Comparison of ENCODE assay signal across 19 cellular contexts in the genomic region with DNA sequence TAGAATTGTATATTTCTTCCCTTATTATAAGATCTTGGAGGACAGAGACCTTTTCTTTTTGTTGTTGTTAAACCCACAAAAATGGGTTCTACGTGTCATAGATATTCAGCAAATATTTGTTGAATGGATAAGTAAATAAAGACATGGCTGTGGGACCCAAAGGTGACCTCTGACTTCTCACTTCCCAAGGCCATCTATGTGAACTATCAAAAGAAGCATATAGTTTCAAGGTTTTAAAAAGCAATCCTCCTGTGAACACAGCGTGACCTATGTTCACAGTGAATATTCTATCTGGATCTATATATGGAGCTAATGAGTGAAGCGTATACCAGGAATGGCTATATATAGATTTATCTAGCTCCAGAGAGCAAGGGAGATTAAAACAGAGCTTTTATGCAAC.
DNase-seq lines count a peak whose midpoint lies in the region; ATAC-seq and TF ChIP-seq lines count a peak whose summit lies in the region.
"Had no signal": no experiment of that assay in that cellular context is flagged by ENCODE, and none has a peak within 500 bp of the region (broad histone marks: within the 10 kb centered on the region; RNA-seq: fewer than 3 reads in every experiment).

No MANE protein-coding gene starts in this region.

- 86% methylated on average over 3 of the region's 3 CpGs for WGBS in SK-N-SH (ENCODE audit: low lambda C conversion rate)

- H3K9me3 ChIP-seq in SK-N-SH = no peaks in the 10 kb centered on the region
- H3K9me3 ChIP-seq in Loucy (ENCODE audit: insufficient read depth, low read depth, low read length) = no peaks in the 10 kb centered on the region
- no peaks in the 10 kb centered on the region for H3K9me3 ChIP-seq in PC-9 (ENCODE audit: insufficient read depth, low read depth)
- H3K9me3 ChIP-seq: BLaER1, Caco-2 had no signal

- H4K20me1 ChIP-seq in SK-N-SH (ENCODE audit: insufficient read depth) (no peaks in the 10 kb centered on the region), Loucy (ENCODE audit: insufficient read depth, low read length, poor library complexity, severe bottlenecking) (no peaks in the 10 kb centered on the region), PC-9 (ENCODE audit: insufficient read depth) (no peaks in the 10 kb centered on the region)
- H4K20me1 ChIP-seq: BLaER1 had no signal

- H3K4me3 ChIP-seq in SK-N-SH (ENCODE audit: low read depth in 2 of 2, low read length in 1 of 2) (no peak overlapping the region), Loucy (ENCODE audit: low read length, poor library complexity, severe bottlenecking) (no peak overlapping the region), PC-9 (no peak overlapping the region)
- H3K4me3 ChIP-seq: BLaER1, GM23248 had no signal

- H3K9me2 ChIP-seq in SK-N-SH = no peaks in the 10 kb centered on the region
- no peaks in the 10 kb centered on the region for H3K9me2 ChIP-seq in Loucy (replicated peaks; ENCODE audit: low read depth, low read length)
- H3K9me2 ChIP-seq in PC-9 (ENCODE audit: insufficient read depth) = no peaks in the 10 kb centered on the region

- no TSS peak for BruUV-seq in PC-9 (replicated peaks; lab: Mats Ljungman, UMichigan)

- no peak for ATAC-seq in SK-N-SH treated with all-trans-retinoic acid at 6 μM for 48 hours
- peak; percentile 48 for ATAC-seq in left ventricle myocardium superior
- ATAC-seq in Right ventricle myocardium inferior = no peak
- ATAC-seq: CD8-positive, alpha-beta T cell; HCT116 had no signal

- H3K9ac ChIP-seq in SK-N-SH = no peak overlapping the region
- H3K9ac ChIP-seq in Loucy (ENCODE audit: low read depth, low read length, poor library complexity, severe bottlenecking) = no peak overlapping the region
- H3K9ac ChIP-seq: BLaER1, GM23248 had no signal

- H3K4me1 ChIP-seq in SK-N-SH (ENCODE audit: control insufficient read depth in 1 of 2, insufficient read depth in 2 of 2, low read depth in 1 of 2, low read length in 1 of 2) (peaks cover 13 to 14% of the 10 kb centered on the region in 2 experiments; a peak in 3 of 4 replicates), Loucy (ENCODE audit: insufficient read depth, low read length, poor library complexity, severe bottlenecking) (peaks cover 14% of the 10 kb centered on the region), PC-9 (replicated peaks; ENCODE audit: insufficient read depth) (no peaks in the 10 kb centered on the region)
- H3K4me1 ChIP-seq: BLaER1, Caco-2 had no signal

- H3K27ac ChIP-seq in SK-N-SH (ENCODE audit: low read depth in 2 of 2, low read length in 1 of 2) (no peak overlapping the region), PC-9 (no peak overlapping the region)
- H3K27ac ChIP-seq: 22Rv1, BLaER1, C4-2B, GM23248 had no signal

- TF ChIP-seq RAD21 in SK-N-SH (IDR thresholded peaks at IDR 0.05; ENCODE audit: low read length) = no peak

- peak overlapping the region; percentile 15; the same call in 1 of the 2 replicates for H2AFZ ChIP-seq in SK-N-SH (ENCODE audit: low read depth)
- H2AFZ ChIP-seq in Loucy (ENCODE audit: low read length) = no peak overlapping the region
- no peak overlapping the region for H2AFZ ChIP-seq in PC-9
- H2AFZ ChIP-seq: GM23248 had no signal

- no peaks in the 10 kb centered on the region for H3K79me2 ChIP-seq in SK-N-SH (ENCODE audit: insufficient read depth)
- no peaks in the 10 kb centered on the region for H3K79me2 ChIP-seq in Loucy (ENCODE audit: insufficient read depth, low read length)
- H3K79me2 ChIP-seq in PC-9 (ENCODE audit: low read depth) = no peaks in the 10 kb centered on the region

- CTCF ChIA-PET in SK-N-SH (lab: Yijun Ruan, JAX) = interaction anchor here (0.5 kb wide), 1 partner anchor 391 kb away, joined by 3 read pairs; no protein-coding TSS in a partner anchor
- CTCF ChIA-PET in PC-9 (lab: Charles Lee) = no interaction called here

- H3K27me3 ChIP-seq in SK-N-SH (ENCODE audit: insufficient read depth) (no peaks in the 10 kb centered on the region), Loucy (ENCODE audit: insufficient read depth, low read length, poor library complexity, severe bottlenecking) (no peaks in the 10 kb centered on the region), PC-9 (ENCODE audit: insufficient read depth, low read depth) (no peaks in the 10 kb centered on the region; the same call in 1 of the 2 replicates)
- H3K27me3 ChIP-seq: BLaER1 had no signal

- POLR2A ChIA-PET in SK-N-SH (lab: Yijun Ruan, JAX) = no interaction called here
- POLR2A ChIA-PET in PC-9 (lab: Charles Lee; ENCODE audit: unreplicated experiment) = no interaction called here

- H3K4me2 ChIP-seq in SK-N-SH (no peak overlapping the region), Loucy (ENCODE audit: low read depth, low read length, poor library complexity, severe bottlenecking) (peak overlapping the region; percentile 36), PC-9 (no peak overlapping the region)
- H3K4me2 ChIP-seq: BLaER1 had no signal

- no peak for TF ChIP-seq CTCF in SK-N-SH (IDR thresholded peaks at IDR 0.05)
- TF ChIP-seq CTCF in Loucy (conservative IDR thresholded peaks at IDR 0.05; ENCODE audit: low read length) = no peak
- TF ChIP-seq CTCF in PC-9 (conservative IDR thresholded peaks at IDR 0.05) = no peak

- intact Hi-C loops in left ventricle myocardium superior (cut with micrococcal nuclease) (no loop called here), Right ventricle myocardium inferior (cut with DNase I) (no loop called here), PC-9 (cut with micrococcal nuclease; ENCODE audit: unreplicated experiment) (no loop called here)

- DNase-seq in SK-N-SH (no peak), left ventricle myocardium superior (no peak), Right ventricle myocardium inferior (ENCODE audit: missing footprints) (no peak), PC-9 (no peak), DMS 273 (lab: John Stamatoyannopoulos, UW; ENCODE audit: unreplicated experiment) (no peak), T-helper 1 cell (no peak)
- DNase-seq: Caco-2; CD4-positive, CD25-positive, alpha-beta regulatory T cell; CD8-positive, alpha-beta T cell; DMS 273 treated with DMSO at 0.1 percent for 48 hours; DND-41; GM23248; H9 had no signal

- H3F3A ChIP-seq in SK-N-SH (replicated peaks; ENCODE audit: insufficient read depth) = no peaks in the 10 kb centered on the region
- H3F3A ChIP-seq in Loucy (ENCODE audit: low read depth) = no peaks in the 10 kb centered on the region
- H3F3A ChIP-seq in PC-9 (ENCODE audit: insufficient read depth, low read depth) = no peaks in the 10 kb centered on the region

- no peak for TF ChIP-seq EP300 in SK-N-SH (IDR thresholded peaks at IDR 0.05; ENCODE audit: borderline replicate concordance in 1 of 2, low read depth in 1 of 2, low read length in 1 of 2)

- no peaks in the 10 kb centered on the region for H3K36me3 ChIP-seq in SK-N-SH (replicated peaks in 1 of 2; ENCODE audit: control insufficient read depth in 1 of 2, insufficient read depth in 2 of 2, low read length in 1 of 2)
- no peaks in the 10 kb centered on the region for H3K36me3 ChIP-seq in Loucy (ENCODE audit: insufficient read depth, low read length)
- no peaks in the 10 kb centered on the region for H3K36me3 ChIP-seq in PC-9 (ENCODE audit: low read depth)
- H3K36me3 ChIP-seq: BLaER1 had no signal

TF ChIP-seq in SK-N-SH, 30 proteins besides CTCF, POLR2A, EP300 and RAD21 (continues in another document):
- no peak for TF ChIP-seq REST (IDR thresholded peaks at IDR 0.05; ENCODE audit: low read depth, low read length)

TF ChIP-seq in SK-N-SH treated with all-trans-retinoic acid at 6 μM for 48 hours, 23 proteins besides CTCF, POLR2A, EP300 and RAD21:
- no peak for TF ChIP-seq ZNF70 (CRISPR knock-in tag; IDR thresholded peaks at IDR 0.05)
